ENCODE assay signal across 8 cellular contexts in the genomic region with DNA sequence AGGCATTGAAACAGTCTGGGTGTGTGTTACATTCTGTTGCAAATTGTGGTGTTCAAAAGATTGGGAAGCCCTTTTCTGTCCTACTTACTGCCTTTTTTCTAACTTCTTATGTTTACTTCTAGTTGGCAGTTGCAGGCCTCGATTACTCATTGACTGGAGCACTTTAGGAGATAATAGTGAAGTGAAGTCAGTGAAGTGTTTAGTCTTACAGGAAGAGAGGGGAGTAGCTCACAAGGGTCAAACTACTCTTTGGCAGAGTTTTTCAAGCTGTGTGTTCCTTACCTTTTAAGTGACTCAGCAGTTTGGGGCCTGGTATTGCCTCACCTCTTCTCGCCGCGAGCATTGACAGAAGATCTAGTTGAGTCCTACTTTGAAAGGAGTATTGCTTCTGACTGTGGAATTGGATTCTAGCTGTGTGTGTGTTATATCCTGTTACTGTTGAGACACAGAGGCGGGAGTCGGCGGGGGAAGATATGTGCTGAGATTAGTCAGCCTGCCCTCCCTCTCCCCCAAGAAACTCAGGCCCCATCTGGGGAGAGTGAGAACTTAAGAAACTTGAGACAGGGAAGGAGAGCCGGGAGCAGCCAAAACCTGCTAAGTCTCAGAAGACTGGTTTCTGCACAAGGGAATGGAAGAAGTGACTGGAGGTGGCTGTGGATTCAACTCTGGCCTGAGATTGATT. TPM values are rescaled to one million over a fixed set of nuclear protein-coding genes. Genes with fewer than 3 reads are reported as not detected.
DNase-seq lines count a peak whose midpoint lies in the region; ATAC-seq and TF ChIP-seq lines count a peak whose summit lies in the region.

No MANE protein-coding gene starts in this region.

- H3K4me1 Mint-ChIP-seq in T-helper 2 cell treated with Interferon-gamma antibody and Interleukin-4, amounts not matched to agents 5 μg/mL and 100 μg/mL, for 36 hours (ENCODE audit: low read depth) = peaks cover 27% of the 10 kb centered on the region

- H3K9me3 Mint-ChIP-seq in T-helper 2 cell treated with Interferon-gamma antibody and Interleukin-4, amounts not matched to agents 5 μg/mL and 100 μg/mL, for 36 hours = no peaks in the 10 kb centered on the region

- H3K79me2 ChIP-seq in MM.1S (ENCODE audit: low read length) = no peaks in the 10 kb centered on the region

- 2 to 12% methylated on average over 4 to 5 of the region's 8 CpGs for WGBS in mesodermal cell (ENCODE audit: insufficient coverage in 2 of 2), 2 experiments

- H3K27ac ChIP-seq in HL-60 (replicated peaks) (peak overlapping the region; percentile 10), duodenal mucosa (ENCODE audit: low read depth, low read length) (peak overlapping the region; percentile 22), mesodermal cell (ENCODE audit: low read depth, low read length, severe bottlenecking) (peak overlapping the region; percentile 91), subcutaneous abdominal adipose tissue (ENCODE audit: low read depth, low read length) (peak overlapping the region; percentile 83), MM.1S (ENCODE audit: low read length) (no peak overlapping the region)

- DNase-seq in BJ (ENCODE audit: low read depth) (peak; percentile 98), HL-60 (ENCODE audit: low read depth in 1 of 2, low spot score in 1 of 2) (peak; percentile 73 to 80), MM.1S (no peak)
- DNase-seq in T-helper 2 cell treated with Interferon-gamma antibody and Interleukin-4, amounts not matched to agents 5 μg/mL and 100 μg/mL, for 36 hours (ENCODE audit: low spot score) = peak; percentile 49

- H3K9me3 ChIP-seq in duodenal mucosa (ENCODE audit: control insufficient read depth in 1 of 2, low read length in 2 of 2) (no peaks in the 10 kb centered on the region), mesodermal cell (ENCODE audit: control insufficient read depth, low read length) (no peaks in the 10 kb centered on the region), subcutaneous abdominal adipose tissue (ENCODE audit: control insufficient read depth in 5 of 5, low read length in 5 of 5) (no peaks in the 10 kb centered on the region), MM.1S (replicated peaks; ENCODE audit: insufficient read depth, low read length) (no peaks in the 10 kb centered on the region)

- no peaks in the 10 kb centered on the region for H3K9me2 ChIP-seq in MM.1S (replicated peaks; ENCODE audit: insufficient read depth, low read length)

- no peaks in the 10 kb centered on the region for H3K27me3 ChIP-seq in BJ (ENCODE audit: control insufficient read depth, insufficient read depth, low read length)
- H3K27me3 ChIP-seq in HL-60 (ENCODE audit: insufficient read depth, poor library complexity, severe bottlenecking) = no peaks in the 10 kb centered on the region
- no peaks in the 10 kb centered on the region for H3K27me3 ChIP-seq in duodenal mucosa (ENCODE audit: control insufficient read depth in 1 of 2, insufficient read depth in 2 of 2, low read length in 2 of 2)
- no peaks in the 10 kb centered on the region for H3K27me3 ChIP-seq in subcutaneous abdominal adipose tissue (ENCODE audit: control insufficient read depth in 5 of 5, insufficient read depth in 4 of 5, low read length in 5 of 5)
- no peaks in the 10 kb centered on the region for H3K27me3 ChIP-seq in MM.1S (replicated peaks; ENCODE audit: insufficient read depth, low read length)

- H3F3A ChIP-seq in MM.1S (ENCODE audit: insufficient read depth, low read length) = no peaks in the 10 kb centered on the region

- ATAC-seq in GM19351 (IDR thresholded peaks at IDR 0.05; ENCODE audit: unreplicated experiment) = peak; percentile 68

- CTCF ChIA-PET in BJ (lab: Yijun Ruan, JAX) = interaction anchor here (1.0 to 4.7 kb wide), 4 partner anchors 9 to 229 kb away, joined by 3 to 30 read pairs (median 4); partner anchors contain the start of gene AHCYL1

- H3K4me3 ChIP-seq in BJ (ENCODE audit: low read depth, low read length) (peak overlapping the region; percentile 17), HL-60 (replicated peaks; ENCODE audit: insufficient read depth, low read length) (no peak overlapping the region), duodenal mucosa (ENCODE audit: low read depth in 1 of 2, low read length in 2 of 2) (peak overlapping the region; percentile 4 to 50), mesodermal cell (ENCODE audit: extremely low read depth, insufficient read depth, low read length, poor library complexity, severe bottlenecking) (peak overlapping the region; percentile 26), subcutaneous abdominal adipose tissue (ENCODE audit: low read depth in 1 of 5, low read length in 5 of 5) (peak overlapping the region in 2 of 5 donors; percentile 33 to 40), MM.1S (ENCODE audit: low read length) (no peak overlapping the region)

- peak overlapping the region; percentile 28 for H3K4me3 Mint-ChIP-seq in T-helper 2 cell treated with Interferon-gamma antibody and Interleukin-4, amounts not matched to agents 5 μg/mL and 100 μg/mL, for 36 hours

- no peaks in the 10 kb centered on the region for H4K20me1 ChIP-seq in MM.1S (ENCODE audit: insufficient read depth, low read length)

- no peak overlapping the region for H2AFZ ChIP-seq in MM.1S (ENCODE audit: low read length)

- POLR2A ChIA-PET in BJ (lab: Charles Lee) = interaction anchor here (0.6 kb wide), 1 partner anchor 23 kb away, joined by 3 read pairs; no protein-coding TSS in a partner anchor

- H3K27ac Mint-ChIP-seq in T-helper 2 cell treated with Interferon-gamma antibody and Interleukin-4, amounts not matched to agents 5 μg/mL and 100 μg/mL, for 36 hours = peak overlapping the region; percentile 27

- no peaks in the 10 kb centered on the region for H3K27me3 Mint-ChIP-seq in T-helper 2 cell treated with Interferon-gamma antibody and Interleukin-4, amounts not matched to agents 5 μg/mL and 100 μg/mL, for 36 hours (ENCODE audit: low read depth)

- peaks cover 6% of the 10 kb centered on the region for H3K36me3 Mint-ChIP-seq in T-helper 2 cell treated with Interferon-gamma antibody and Interleukin-4, amounts not matched to agents 5 μg/mL and 100 μg/mL, for 36 hours (ENCODE audit: low read depth)

- no peak for TF ChIP-seq CTCF in BJ (IDR thresholded peaks at IDR 0.05; ENCODE audit: insufficient read depth, low read depth, low read length)
- no peak for TF ChIP-seq CTCF in HL-60 (IDR thresholded peaks at IDR 0.05; ENCODE audit: insufficient read depth, low read length)
- TF ChIP-seq CTCF in MM.1S (IDR thresholded peaks at IDR 0.05; ENCODE audit: low read length) = no peak

- H3K4me1 ChIP-seq in duodenal mucosa (ENCODE audit: control insufficient read depth in 1 of 2, insufficient read depth in 2 of 2, low read length in 2 of 2) = peaks cover 26 to 43% of the 10 kb centered on the region in 2 donors
- H3K4me1 ChIP-seq in mesodermal cell (ENCODE audit: control insufficient read depth, insufficient read depth, low read length, poor library complexity, severe bottlenecking) = peaks cover 48% of the 10 kb centered on the region
- H3K4me1 ChIP-seq in subcutaneous abdominal adipose tissue (ENCODE audit: control insufficient read depth in 5 of 5, insufficient read depth in 5 of 5, low read length in 5 of 5) = peaks cover 5 to 33% (median 30%) of the 10 kb centered on the region in 5 donors
- H3K4me1 ChIP-seq in MM.1S (ENCODE audit: low read length) = no peaks in the 10 kb centered on the region

- no peaks in the 10 kb centered on the region for H3K36me3 ChIP-seq in BJ (ENCODE audit: control insufficient read depth, insufficient read depth, low read length)
- H3K36me3 ChIP-seq in duodenal mucosa (ENCODE audit: control insufficient read depth in 1 of 2, insufficient read depth in 2 of 2, low read length in 2 of 2) = peaks cover 4 to 11% of the 10 kb centered on the region in 2 donors
- peaks cover 9% of the 10 kb centered on the region for H3K36me3 ChIP-seq in mesodermal cell (ENCODE audit: control insufficient read depth, insufficient read depth, low read length)
- peaks cover 0 to 8% (median 2%) of the 10 kb centered on the region in 5 donors for H3K36me3 ChIP-seq in subcutaneous abdominal adipose tissue (ENCODE audit: control insufficient read depth in 5 of 5, insufficient read depth in 5 of 5, low read length in 5 of 5)
- no peaks in the 10 kb centered on the region for H3K36me3 ChIP-seq in MM.1S (replicated peaks; ENCODE audit: insufficient read depth, low read length)

- H3K4me2 ChIP-seq in MM.1S (ENCODE audit: low read depth, low read length) = no peak overlapping the region

- H3K9ac ChIP-seq in duodenal mucosa (ENCODE audit: low read depth in 1 of 2, low read length in 2 of 2) = peak overlapping the region; percentile 0 to 48
- peak overlapping the region in 3 of 5 donors; percentile 10 to 67 (median 62) for H3K9ac ChIP-seq in subcutaneous abdominal adipose tissue (ENCODE audit: low read length in 5 of 5)
- H3K9ac ChIP-seq in MM.1S (ENCODE audit: low read length) = no peak overlapping the region

RNA-seq across cellular contexts. Expression of gene AHCYL1, which starts 19.3 kb away (rescaled TPM):
- 95.5 and 105 TPM in 2 replicates for polyA plus RNA-seq in BJ (2011; rRNA removed)
- 64.5 and 72.6 TPM in 2 replicates for polyA minus RNA-seq in BJ (2011; rRNA and poly(A)+ RNA removed)
- 148 TPM for polyA plus RNA-seq in mesodermal cell (2013, experiment 1 of 2)
- 150 TPM for polyA plus RNA-seq in mesodermal cell (2013, experiment 2 of 2)

RNA-seq across cellular contexts. Expression of gene STRIP1, which starts 30.5 kb away (rescaled TPM):
- 37.3 and 46.2 TPM in 2 replicates for polyA plus RNA-seq in BJ (2011; rRNA removed)
- polyA minus RNA-seq in BJ (2011; rRNA and poly(A)+ RNA removed) = 35.2 and 49.0 TPM in 2 replicates
- 47.1 TPM for polyA plus RNA-seq in mesodermal cell (2013, experiment 1 of 2)
- polyA plus RNA-seq in mesodermal cell (2013, experiment 2 of 2) = 41.1 TPM

Comparison
In these comparisons a context has a peak if more than half of its experiments do, and no peak if none do; other contexts are left out.
1. H3K4me3 ChIP-seq: peak in BJ (single experiment), duodenal mucosa (2 of 2) and mesodermal cell (single experiment); none in HL-60 (single experiment) and MM.1S (single experiment).